8 cellular contexts compared by ENCODE assay signal in genomic region chr19:47110521-47111080, GRCh38. TPM values are rescaled to one million over a fixed set of nuclear protein-coding genes. Genes with fewer than 3 reads are reported as not detected.
DNase-seq lines count a peak whose midpoint lies in the region; ATAC-seq, FAIRE-seq and TF ChIP-seq lines count a peak whose summit lies in the region.

No MANE protein-coding gene starts in this region.

- no peak for TF ChIP-seq CTCF in thoracic aorta (IDR thresholded peaks at IDR 0.05)

- peak; percentile 59 for DNase-seq in NCI-H2107 treated with DMSO at 0.1 percent for 48 hours (lab: John Stamatoyannopoulos, UW; ENCODE audit: unreplicated experiment)
- no peak for DNase-seq in NCI-H2107 (lab: John Stamatoyannopoulos, UW)
- no peak for DNase-seq in T-helper 2 cell treated with Interferon-gamma antibody and Interleukin-4, amounts not matched to agents 5 μg/mL and 100 μg/mL, for 36 hours (ENCODE audit: low spot score)
- DNase-seq in central memory CD4-positive, alpha-beta T cell: peak; percentile 40
- no peak for DNase-seq in thoracic aorta (ENCODE audit: low spot score)
- no peak for DNase-seq in GM12891 (ENCODE audit: insufficient read length, low spot score)

- ATAC-seq in thoracic aorta (ENCODE audit: insufficient number of reproducible peaks, low FRiP score, low read depth): no peak
- ATAC-seq in HG03135 (IDR thresholded peaks at IDR 0.05; ENCODE audit: unreplicated experiment): no peak

- peak overlapping the region; percentile 95 for H3K4me3 Mint-ChIP-seq in T-helper 2 cell treated with Interferon-gamma antibody and Interleukin-4, amounts not matched to agents 5 μg/mL and 100 μg/mL, for 36 hours

- H3K4me1 ChIP-seq in mononuclear cell (ENCODE audit: insufficient read depth, low read length): peaks cover 57% of the 10 kb centered on the region
- H3K4me1 ChIP-seq in thoracic aorta (ENCODE audit: control insufficient read depth in 1 of 2, low read depth in 2 of 2): peaks cover 28 to 52% of the 10 kb centered on the region in 2 donors

- H3K4me1 Mint-ChIP-seq in T-helper 2 cell treated with Interferon-gamma antibody and Interleukin-4, amounts not matched to agents 5 μg/mL and 100 μg/mL, for 36 hours (ENCODE audit: low read depth): peaks cover 51% of the 10 kb centered on the region

- peak overlapping the region; percentile 98 for H3K4me3 ChIP-seq in mononuclear cell (ENCODE audit: low read length)
- peak overlapping the region; percentile 98 for H3K4me3 ChIP-seq in thoracic aorta

- no peaks in the 10 kb centered on the region for H3K9me3 ChIP-seq in mononuclear cell (ENCODE audit: low read depth, low read length)
- H3K9me3 ChIP-seq in thoracic aorta: no peaks in the 10 kb centered on the region

- H3K27ac ChIP-seq in thoracic aorta: peak overlapping the region; percentile 100

- H3K27me3 Mint-ChIP-seq in T-helper 2 cell treated with Interferon-gamma antibody and Interleukin-4, amounts not matched to agents 5 μg/mL and 100 μg/mL, for 36 hours (ENCODE audit: low read depth): no peaks in the 10 kb centered on the region

- peaks cover 53% of the 10 kb centered on the region for H3K36me3 Mint-ChIP-seq in T-helper 2 cell treated with Interferon-gamma antibody and Interleukin-4, amounts not matched to agents 5 μg/mL and 100 μg/mL, for 36 hours (ENCODE audit: low read depth)

- H3K27me3 ChIP-seq in mononuclear cell (ENCODE audit: insufficient read depth, low read length) (no peaks in the 10 kb centered on the region), thoracic aorta (replicated peaks; ENCODE audit: insufficient read depth) (no peaks in the 10 kb centered on the region)

- TF ChIP-seq POLR2A in GM12891 (IDR thresholded peaks at IDR 0.05; ENCODE audit: low read depth, low read length): no peak; the same call in 1 of the 2 replicates

- no peaks in the 10 kb centered on the region for H3K9me3 Mint-ChIP-seq in T-helper 2 cell treated with Interferon-gamma antibody and Interleukin-4, amounts not matched to agents 5 μg/mL and 100 μg/mL, for 36 hours

- FAIRE-seq in GM12891 (lab: Jason Lieb, UNC): no peak

- peak overlapping the region; percentile 100 for H3K27ac Mint-ChIP-seq in T-helper 2 cell treated with Interferon-gamma antibody and Interleukin-4, amounts not matched to agents 5 μg/mL and 100 μg/mL, for 36 hours

- H3K36me3 ChIP-seq in thoracic aorta: no peaks in the 10 kb centered on the region

TF ChIP-seq in GM12891, 5 proteins besides CTCF, POLR2A, EP300 and RAD21:
- TF ChIP-seq POU2F2 (IDR thresholded peaks at IDR 0.05; ENCODE audit: low read depth, low read length): no peak
- TF ChIP-seq PAX5 (IDR thresholded peaks at IDR 0.05; ENCODE audit: insufficient read depth, low read length, severe bottlenecking): no peak
- no peak for TF ChIP-seq POLR2AphosphoS5 (IDR thresholded peaks at IDR 0.05; ENCODE audit: low read depth, low read length)
- TF ChIP-seq SPI1 (IDR thresholded peaks at IDR 0.05; ENCODE audit: low read depth, low read length): no peak
- no peak; the same call in 1 of the 2 replicates for TF ChIP-seq TAF1 (IDR thresholded peaks at IDR 0.05; ENCODE audit: low read depth, low read length)

RNA-seq across cellular contexts. Expression of gene ZC3H4, which starts 3.0 kb away (rescaled TPM):
- total RNA-seq in mononuclear cell (10.4 TPM), thoracic aorta (10 to 100 TPM; 21.9 to 26.0 TPM)
- polyA plus RNA-seq in GM12891 (2012; ENCODE audit: low read depth, missing spikeins): 14.9 TPM

RNA-seq across cellular contexts. Expression of gene SAE1, which starts 20.0 kb away (rescaled TPM):
- total RNA-seq in mononuclear cell: 29.5 TPM
- 10 to 100 TPM; 39.3 to 50.8 TPM for total RNA-seq in thoracic aorta
- 99.4 TPM for polyA plus RNA-seq in GM12891 (2012; ENCODE audit: low read depth, missing spikeins)

Comparison
In these comparisons a context has a peak if more than half of its experiments do, and no peak if none do; other contexts are left out.
1. DNase-seq: peak in NCI-H2107 treated with DMSO at 0.1 percent for 48 hours (single experiment) and central memory CD4-positive, alpha-beta T cell (single experiment); none in NCI-H2107 (single experiment), T-helper 2 cell treated with Interferon-gamma antibody and Interleukin-4, amounts not matched to agents 5 μg/mL and 100 μg/mL, for 36 hours (single experiment), thoracic aorta (single experiment) and GM12891 (single experiment).